Comparison of ENCODE assay signal across 10 cellular contexts in the genomic region with DNA sequence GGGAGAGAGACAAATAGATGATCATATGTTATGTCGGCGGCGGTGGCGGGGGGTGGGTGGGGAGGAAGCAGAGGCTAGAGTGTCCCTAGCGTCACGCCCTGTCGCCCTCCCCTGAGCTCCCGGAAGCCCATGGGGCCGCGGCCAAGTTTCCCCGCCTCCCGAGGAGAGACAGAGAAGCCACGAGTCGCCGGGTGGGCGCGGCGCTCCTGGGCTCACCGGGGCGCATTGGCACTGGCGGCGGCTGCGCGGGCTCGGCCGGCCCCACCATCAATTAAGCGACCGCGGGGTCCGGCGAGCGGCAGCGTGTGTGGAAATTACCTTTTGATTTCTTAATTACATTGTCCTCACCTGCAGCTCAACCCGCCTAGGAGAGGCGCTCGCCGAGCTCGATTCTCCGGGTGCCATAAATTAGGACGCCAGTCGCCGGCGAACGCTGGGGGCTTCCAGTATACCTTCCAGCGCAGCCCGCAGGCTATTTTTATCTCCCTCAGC.
DNase-seq lines count a peak whose midpoint lies in the region; ATAC-seq and TF ChIP-seq lines count a peak whose summit lies in the region.
"Had no signal": no experiment of that assay in that cellular context is flagged by ENCODE, and none has a peak within 500 bp of the region (broad histone marks: within the 10 kb centered on the region; RNA-seq: fewer than 3 reads in every experiment).

No MANE protein-coding gene starts in this region.

- no TSS peak for BruUV-seq in OCI-LY7 (replicated peaks; lab: Mats Ljungman, UMichigan)

- TF ChIP-seq CTCF in spleen (IDR thresholded peaks at IDR 0.05 in 8 of 11, conservative IDR thresholded peaks at IDR 0.05 in 3 of 11), result no peak
- no peak for TF ChIP-seq CTCF in OCI-LY7 (conservative IDR thresholded peaks at IDR 0.05; ENCODE audit: low read length)

- H3K27me3 Mint-ChIP-seq in activated naive CD8-positive, alpha-beta T cell treated with anti-CD3 and anti-CD28 coated beads, Interleukin-2, amount 50 U/mL, for 24 hours, result peaks cover 46% of the 10 kb centered on the region

- no peak overlapping the region for H3K4me2 ChIP-seq in OCI-LY7 (ENCODE audit: low read length)
- H3K4me2 ChIP-seq: KMS-11 had no signal

- H4K20me1 ChIP-seq in OCI-LY7 (ENCODE audit: insufficient read depth, low read length), result no peaks in the 10 kb centered on the region

- peak overlapping the region in 4 of 8 donors; percentile 17 to 50 (median 28) for H3K4me3 ChIP-seq in spleen
- H3K4me3 ChIP-seq in OCI-LY7 (ENCODE audit: low read depth, low read length, poor library complexity, severe bottlenecking), result no peak overlapping the region

- peak; percentile 12 for DNase-seq in activated CD4-positive, alpha-beta T cell treated with anti-CD3 and anti-CD28 coated beads for 48 hours
- no peak for DNase-seq in activated CD4-positive, alpha-beta T cell treated with anti-CD3 and anti-CD28 coated beads, Interleukin-2, amount 50 U/mL, for 48 hours
- peak; percentile 72 for DNase-seq in NCI-H1694 treated with DMSO at 0.1 percent for 48 hours (lab: John Stamatoyannopoulos, UW)
- peak; percentile 10 for DNase-seq in activated naive CD8-positive, alpha-beta T cell treated with anti-CD3 and anti-CD28 coated beads, Interleukin-2, amount 50 U/mL, for 24 hours
- DNase-seq in spleen, result peak; percentile 68
- no peak for DNase-seq in OCI-LY7 (ENCODE audit: low spot score)
- DNase-seq in stimulated activated CD4-positive, alpha-beta T cell treated with anti-CD3 and anti-CD28 coated beads, Interleukin-2, amount 100 ng/mL, for 48 hours, result no peak

- no peaks in the 10 kb centered on the region for H3K79me2 ChIP-seq in OCI-LY7 (ENCODE audit: insufficient read depth, low read depth, low read length)

- H3K9me2 ChIP-seq in OCI-LY7 (ENCODE audit: insufficient read depth, low read length), result no peaks in the 10 kb centered on the region

- no peaks in the 10 kb centered on the region for H3K36me3 ChIP-seq in spleen
- H3K36me3 ChIP-seq in OCI-LY7 (ENCODE audit: insufficient read depth, low read length), result no peaks in the 10 kb centered on the region
- H3K36me3 ChIP-seq: neutrophil had no signal

- no peaks in the 10 kb centered on the region for H3K36me3 Mint-ChIP-seq in activated naive CD8-positive, alpha-beta T cell treated with anti-CD3 and anti-CD28 coated beads, Interleukin-2, amount 50 U/mL, for 24 hours (ENCODE audit: low read depth)

- H3K4me1 ChIP-seq in spleen (peaks cover 0 to 7% (median 2%) of the 10 kb centered on the region in 6 donors), OCI-LY7 (ENCODE audit: insufficient read depth, low read length, poor library complexity, severe bottlenecking) (no peaks in the 10 kb centered on the region)

- H3K27me3 ChIP-seq in spleen (replicated peaks in 1 of 7), result peaks cover 0 to 92% (median 31%) of the 10 kb centered on the region in 7 donors

- 2 to 7% (median 4%) methylated on average over 24 to 46 of the region's 46 CpGs for WGBS in spleen, 5 donors

- H2AFZ ChIP-seq in OCI-LY7 (ENCODE audit: low read length), result no peak overlapping the region

- no peak for TF ChIP-seq POLR2A in spleen (IDR thresholded peaks at IDR 0.05)

- H3K4me3 Mint-ChIP-seq in activated naive CD8-positive, alpha-beta T cell treated with anti-CD3 and anti-CD28 coated beads, Interleukin-2, amount 50 U/mL, for 24 hours, result no peak overlapping the region

- no peak for ATAC-seq in activated naive CD8-positive, alpha-beta T cell treated with anti-CD3 and anti-CD28 coated beads, Interleukin-2, amount 50 U/mL, for 24 hours
- no peak for ATAC-seq in HG02623 (IDR thresholded peaks at IDR 0.05; ENCODE audit: unreplicated experiment)

- H3K27ac Mint-ChIP-seq in activated naive CD8-positive, alpha-beta T cell treated with anti-CD3 and anti-CD28 coated beads, Interleukin-2, amount 50 U/mL, for 24 hours, result no peak overlapping the region

- CTCF ChIA-PET in OCI-LY7 (lab: Charles Lee; ENCODE audit: unreplicated experiment), result no interaction called here

- H3K9me3 ChIP-seq in spleen (peaks cover 0 to 8% (median 0%) of the 10 kb centered on the region in 8 donors), OCI-LY7 (ENCODE audit: low read length) (no peaks in the 10 kb centered on the region)
- H3K9me3 ChIP-seq: neutrophil had no signal

- intact Hi-C loops in spleen (cut with DNase I; ENCODE audit: low total_unique reads) (no loop called here), OCI-LY7 (cut with micrococcal nuclease; ENCODE audit: unreplicated experiment) (no loop called here)

- H3K27ac ChIP-seq in spleen (no peak overlapping the region), OCI-LY7 (ENCODE audit: low read depth, low read length, poor library complexity, severe bottlenecking) (no peak overlapping the region)
- H3K27ac ChIP-seq: KMS-11, neutrophil had no signal

- peaks cover 14% of the 10 kb centered on the region for H3K9me3 Mint-ChIP-seq in activated naive CD8-positive, alpha-beta T cell treated with anti-CD3 and anti-CD28 coated beads, Interleukin-2, amount 50 U/mL, for 24 hours

- peaks cover 6% of the 10 kb centered on the region for H3K4me1 Mint-ChIP-seq in activated naive CD8-positive, alpha-beta T cell treated with anti-CD3 and anti-CD28 coated beads, Interleukin-2, amount 50 U/mL, for 24 hours

- POLR2A ChIA-PET in OCI-LY7 (lab: Charles Lee), result no interaction called here

Comparison
In these comparisons a context has a peak if more than half of its experiments do, and no peak if none do; other contexts are left out.
1. DNase-seq: peak in activated CD4-positive, alpha-beta T cell treated with anti-CD3 and anti-CD28 coated beads for 48 hours (single experiment), NCI-H1694 treated with DMSO at 0.1 percent for 48 hours (single experiment), activated naive CD8-positive, alpha-beta T cell treated with anti-CD3 and anti-CD28 coated beads, Interleukin-2, amount 50 U/mL, for 24 hours (single experiment) and spleen (single experiment); none in activated CD4-positive, alpha-beta T cell treated with anti-CD3 and anti-CD28 coated beads, Interleukin-2, amount 50 U/mL, for 48 hours (0 of 2), OCI-LY7 (single experiment) and stimulated activated CD4-positive, alpha-beta T cell treated with anti-CD3 and anti-CD28 coated beads, Interleukin-2, amount 100 ng/mL, for 48 hours (0 of 2).